ENCODE assay signal across 15 cellular contexts in the genomic region with DNA sequence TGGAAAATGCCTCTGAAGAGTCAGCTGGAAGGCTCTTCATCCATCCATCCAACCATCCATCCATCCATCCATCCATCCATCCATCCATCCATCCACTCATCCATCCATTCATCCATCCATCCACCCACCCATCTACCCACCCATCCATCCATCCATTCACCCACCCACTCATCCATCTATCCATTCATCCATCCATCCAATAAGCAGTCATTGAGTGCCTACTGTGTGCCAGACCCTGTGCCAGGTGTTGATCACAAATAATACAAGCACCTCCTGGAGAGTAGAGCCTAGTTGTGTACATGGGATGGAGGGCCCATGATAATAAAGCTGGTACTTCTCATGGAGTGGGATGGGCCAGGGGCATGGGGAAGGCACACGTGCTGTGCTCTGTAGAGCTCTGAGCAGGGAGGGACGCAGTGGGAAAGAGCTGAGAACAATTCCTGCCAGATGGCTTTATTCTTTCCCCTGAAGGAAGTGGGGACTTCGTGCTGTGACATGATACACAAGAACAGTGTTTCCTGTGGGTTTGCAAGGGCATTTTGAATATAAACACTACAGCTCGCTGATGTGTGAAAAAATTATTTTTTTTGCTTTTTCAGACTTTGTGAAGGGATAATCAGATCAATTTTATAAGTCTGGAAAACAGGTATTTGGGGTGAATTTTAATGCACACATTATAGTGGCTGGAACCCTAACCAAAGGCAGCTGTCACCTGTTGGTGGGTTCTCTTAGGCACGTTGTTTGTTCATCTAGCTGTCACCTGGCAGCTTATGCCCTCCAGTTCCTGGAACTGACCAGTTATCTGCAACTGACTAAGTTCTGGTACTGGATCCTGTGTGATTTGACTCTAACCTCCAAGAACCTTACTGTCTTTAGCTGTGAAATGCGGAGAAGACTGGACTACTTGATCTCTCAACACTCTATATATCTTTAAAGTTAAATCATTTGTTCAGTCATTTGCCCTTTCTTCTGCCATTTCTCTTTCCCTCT.
DNase-seq lines count a peak whose midpoint lies in the region; ATAC-seq and TF ChIP-seq lines count a peak whose summit lies in the region.
"Had no signal": no experiment of that assay in that cellular context is flagged by ENCODE, and none has a peak within 500 bp of the region (broad histone marks: within the 10 kb centered on the region; RNA-seq: fewer than 3 reads in every experiment).

No MANE protein-coding gene starts in this region.

- intact Hi-C loops in activated naive CD4-positive, alpha-beta T cell treated with anti-CD3 and anti-CD28 coated beads for 36 hours (cut with micrococcal nuclease) = no loop called here
- intact Hi-C loops in activated T-helper 2 cell treated with anti-CD3 and anti-CD28 coated beads, Interferon-gamma antibody, Interleukin-2, Interleukin-4, amounts not matched to agents 10 μg/mL and 5 μg/mL and 100 μg/mL, durations not matched to agents 14 hours and 24 hours and 36 hours (cut with micrococcal nuclease) = no loop called here

- peaks cover 11% of the 10 kb centered on the region for H3K36me3 Mint-ChIP-seq in activated naive CD4-positive, alpha-beta T cell treated with anti-CD3 and anti-CD28 coated beads, Interleukin-2, amount 50 U/mL, for 24 hours
- peaks cover 11% of the 10 kb centered on the region for H3K36me3 Mint-ChIP-seq in activated naive CD4-positive, alpha-beta T cell treated with anti-CD3 and anti-CD28 coated beads for 36 hours (ENCODE audit: low read depth)
- peaks cover 31% of the 10 kb centered on the region for H3K36me3 Mint-ChIP-seq in activated T-helper 2 cell treated with anti-CD3 and anti-CD28 coated beads, Interferon-gamma antibody, Interleukin-2, Interleukin-4, amounts not matched to agents 10 μg/mL and 5 μg/mL and 100 μg/mL, durations not matched to agents 14 hours and 24 hours and 36 hours (ENCODE audit: low read depth)
- peaks cover 19% of the 10 kb centered on the region for H3K36me3 Mint-ChIP-seq in stimulated activated effector memory CD8-positive, alpha-beta T cell treated with anti-CD3 and anti-CD28 coated beads, Interleukin-12 subunit alpha, Interleukin-12 subunit beta, amount 100 ng/mL, for 72 hours
- H3K36me3 Mint-ChIP-seq in chondrocyte (ENCODE audit: low read depth) = no peaks in the 10 kb centered on the region

- H3K9me3 Mint-ChIP-seq in activated naive CD4-positive, alpha-beta T cell treated with anti-CD3 and anti-CD28 coated beads, Interleukin-2, amount 50 U/mL, for 24 hours = peaks cover 5% of the 10 kb centered on the region
- H3K9me3 Mint-ChIP-seq in activated naive CD4-positive, alpha-beta T cell treated with anti-CD3 and anti-CD28 coated beads for 36 hours = peaks cover 3% of the 10 kb centered on the region
- H3K9me3 Mint-ChIP-seq in activated T-helper 2 cell treated with anti-CD3 and anti-CD28 coated beads, Interferon-gamma antibody, Interleukin-2, Interleukin-4, amounts not matched to agents 10 μg/mL and 5 μg/mL and 100 μg/mL, durations not matched to agents 14 hours and 24 hours and 36 hours = no peaks in the 10 kb centered on the region
- no peaks in the 10 kb centered on the region for H3K9me3 Mint-ChIP-seq in stimulated activated effector memory CD8-positive, alpha-beta T cell treated with anti-CD3 and anti-CD28 coated beads, Interleukin-12 subunit alpha, Interleukin-12 subunit beta, amount 100 ng/mL, for 72 hours
- no peaks in the 10 kb centered on the region for H3K9me3 Mint-ChIP-seq in chondrocyte (ENCODE audit: low read depth)

- H3K4me3 Mint-ChIP-seq in activated naive CD4-positive, alpha-beta T cell treated with anti-CD3 and anti-CD28 coated beads, Interleukin-2, amount 50 U/mL, for 24 hours = no peak overlapping the region
- no peak overlapping the region for H3K4me3 Mint-ChIP-seq in activated naive CD4-positive, alpha-beta T cell treated with anti-CD3 and anti-CD28 coated beads for 36 hours
- no peak overlapping the region for H3K4me3 Mint-ChIP-seq in activated T-helper 2 cell treated with anti-CD3 and anti-CD28 coated beads, Interferon-gamma antibody, Interleukin-2, Interleukin-4, amounts not matched to agents 10 μg/mL and 5 μg/mL and 100 μg/mL, durations not matched to agents 14 hours and 24 hours and 36 hours (ENCODE audit: low read depth)
- peak overlapping the region; percentile 27 for H3K4me3 Mint-ChIP-seq in stimulated activated effector memory CD8-positive, alpha-beta T cell treated with anti-CD3 and anti-CD28 coated beads, Interleukin-12 subunit alpha, Interleukin-12 subunit beta, amount 100 ng/mL, for 72 hours
- no peak overlapping the region for H3K4me3 Mint-ChIP-seq in chondrocyte (ENCODE audit: unreplicated experiment)

- H3K27ac Mint-ChIP-seq in activated naive CD4-positive, alpha-beta T cell treated with anti-CD3 and anti-CD28 coated beads, Interleukin-2, amount 50 U/mL, for 24 hours = peak overlapping the region; percentile 39
- H3K27ac Mint-ChIP-seq in activated naive CD4-positive, alpha-beta T cell treated with anti-CD3 and anti-CD28 coated beads for 36 hours = no peak overlapping the region
- H3K27ac Mint-ChIP-seq in activated T-helper 2 cell treated with anti-CD3 and anti-CD28 coated beads, Interferon-gamma antibody, Interleukin-2, Interleukin-4, amounts not matched to agents 10 μg/mL and 5 μg/mL and 100 μg/mL, durations not matched to agents 14 hours and 24 hours and 36 hours = peak overlapping the region; percentile 1
- H3K27ac Mint-ChIP-seq in stimulated activated effector memory CD8-positive, alpha-beta T cell treated with anti-CD3 and anti-CD28 coated beads, Interleukin-12 subunit alpha, Interleukin-12 subunit beta, amount 100 ng/mL, for 72 hours = peak overlapping the region; percentile 72
- H3K27ac Mint-ChIP-seq in chondrocyte (ENCODE audit: unreplicated experiment) = no peak overlapping the region

- ATAC-seq in stimulated activated effector memory CD8-positive, alpha-beta T cell treated with anti-CD3 and anti-CD28 coated beads, Interleukin-12 subunit alpha, Interleukin-12 subunit beta, amount 100 ng/mL, for 72 hours = peak; percentile 83
- no peak for ATAC-seq in GM18520 (IDR thresholded peaks at IDR 0.05; ENCODE audit: unreplicated experiment)
- ATAC-seq: esophagus mucosa, heart left ventricle had no signal

- no peaks in the 10 kb centered on the region for H3K27me3 Mint-ChIP-seq in activated naive CD4-positive, alpha-beta T cell treated with anti-CD3 and anti-CD28 coated beads, Interleukin-2, amount 50 U/mL, for 24 hours
- H3K27me3 Mint-ChIP-seq in activated naive CD4-positive, alpha-beta T cell treated with anti-CD3 and anti-CD28 coated beads for 36 hours (ENCODE audit: low read depth) = no peaks in the 10 kb centered on the region
- H3K27me3 Mint-ChIP-seq in activated T-helper 2 cell treated with anti-CD3 and anti-CD28 coated beads, Interferon-gamma antibody, Interleukin-2, Interleukin-4, amounts not matched to agents 10 μg/mL and 5 μg/mL and 100 μg/mL, durations not matched to agents 14 hours and 24 hours and 36 hours (ENCODE audit: low read depth) = no peaks in the 10 kb centered on the region
- peaks cover 6% of the 10 kb centered on the region for H3K27me3 Mint-ChIP-seq in chondrocyte (ENCODE audit: low read depth)

- no peak for DNase-seq in activated naive CD4-positive, alpha-beta T cell treated with anti-CD3 and anti-CD28 coated beads for 36 hours
- peak; percentile 30 for DNase-seq in NCI-H345 (lab: John Stamatoyannopoulos, UW)
- no peak for DNase-seq in activated T-helper 2 cell treated with anti-CD3 and anti-CD28 coated beads, Interferon-gamma antibody, Interleukin-2, Interleukin-4, amounts not matched to agents 10 μg/mL and 5 μg/mL and 100 μg/mL, durations not matched to agents 14 hours and 24 hours and 36 hours (ENCODE audit: low spot score)
- DNase-seq in stimulated activated effector memory CD8-positive, alpha-beta T cell treated with anti-CD3 and anti-CD28 coated beads, Interleukin-12 subunit alpha, Interleukin-12 subunit beta, amount 100 ng/mL, for 72 hours (ENCODE audit: low spot score in 2 of 2) = no peak
- no peak for DNase-seq in chondrocyte (ENCODE audit: low spot score)
- no peak for DNase-seq in CD1c-positive myeloid dendritic cell (ENCODE audit: extremely low spot score)
- DNase-seq: activated CD4-positive, alpha-beta T cell treated with anti-CD3 and anti-CD28 coated beads, Interleukin-2, amount 50 U/mL, for 48 hours; heart left ventricle; kidney glomerular epithelial cell; MM.1S; NCI-H2029 treated with DMSO at 0.1 percent for 48 hours; NCI-H526 had no signal

- CTCF ChIA-PET in activated naive CD4-positive, alpha-beta T cell treated with anti-CD3 and anti-CD28 coated beads for 36 hours (lab: Charles Lee) = interaction anchor here (1.1 kb wide), 1 partner anchor 113 kb away, joined by 4 read pairs; no protein-coding TSS in a partner anchor

- H3K4me1 Mint-ChIP-seq in activated naive CD4-positive, alpha-beta T cell treated with anti-CD3 and anti-CD28 coated beads, Interleukin-2, amount 50 U/mL, for 24 hours = peaks cover 85% of the 10 kb centered on the region
- peaks cover 51% of the 10 kb centered on the region for H3K4me1 Mint-ChIP-seq in activated naive CD4-positive, alpha-beta T cell treated with anti-CD3 and anti-CD28 coated beads for 36 hours (ENCODE audit: low read depth)
- peaks cover 32% of the 10 kb centered on the region for H3K4me1 Mint-ChIP-seq in activated T-helper 2 cell treated with anti-CD3 and anti-CD28 coated beads, Interferon-gamma antibody, Interleukin-2, Interleukin-4, amounts not matched to agents 10 μg/mL and 5 μg/mL and 100 μg/mL, durations not matched to agents 14 hours and 24 hours and 36 hours (ENCODE audit: low read depth)
- H3K4me1 Mint-ChIP-seq in stimulated activated effector memory CD8-positive, alpha-beta T cell treated with anti-CD3 and anti-CD28 coated beads, Interleukin-12 subunit alpha, Interleukin-12 subunit beta, amount 100 ng/mL, for 72 hours = peaks cover 60% of the 10 kb centered on the region
- no peaks in the 10 kb centered on the region for H3K4me1 Mint-ChIP-seq in chondrocyte (ENCODE audit: low read depth)

- no peak for TF ChIP-seq CTCF in chondrocyte (IDR thresholded peaks at IDR 0.05)

Comparison
In these comparisons a context has a peak if more than half of its experiments do, and no peak if none do; other contexts are left out.
1. H3K27ac Mint-ChIP-seq: peak in activated naive CD4-positive, alpha-beta T cell treated with anti-CD3 and anti-CD28 coated beads, Interleukin-2, amount 50 U/mL, for 24 hours (single experiment), activated T-helper 2 cell treated with anti-CD3 and anti-CD28 coated beads, Interferon-gamma antibody, Interleukin-2, Interleukin-4, amounts not matched to agents 10 μg/mL and 5 μg/mL and 100 μg/mL, durations not matched to agents 14 hours and 24 hours and 36 hours (single experiment) and stimulated activated effector memory CD8-positive, alpha-beta T cell treated with anti-CD3 and anti-CD28 coated beads, Interleukin-12 subunit alpha, Interleukin-12 subunit beta, amount 100 ng/mL, for 72 hours (single experiment); none in activated naive CD4-positive, alpha-beta T cell treated with anti-CD3 and anti-CD28 coated beads for 36 hours (single experiment) and chondrocyte (single experiment).